In genomic region chr11:71911986-71912340, GRCh38 we compare ENCODE assay signal across 8 cellular contexts. TPM values are rescaled to one million over a fixed set of nuclear protein-coding genes. Genes with fewer than 3 reads are reported as not detected.
"Had no signal": no experiment of that assay in that cellular context is flagged by ENCODE, and none has a peak within 500 bp of the region (broad histone marks: within the 10 kb centered on the region; RNA-seq: fewer than 3 reads in every experiment).

No MANE protein-coding gene starts in this region.

RNA-seq across cellular contexts. Expression of gene DEFB131B, which starts 33.7 kb away (rescaled TPM):
- total RNA-seq: activated CD8-positive, alpha-beta memory T cell treated with anti-CD3 and anti-CD28 coated beads for 36 hours; adrenal gland; cardiac septum; K562; Peyer's patch; Right ventricle myocardium superior; SJCRH30 had no signal
- polyA plus RNA-seq: adrenal gland, K562, SK-N-SH had no signal
